Comparison of ENCODE assay signal across 25 cellular contexts in genomic region chr9:127008076-127008475, GRCh38.
"Had no signal": no experiment of that assay in that cellular context is flagged by ENCODE, and none has a peak within 500 bp of the region (broad histone marks: within the 10 kb centered on the region; RNA-seq: fewer than 3 reads in every experiment).

No MANE protein-coding gene starts in this region.

- H3K27ac ChIP-seq: left ventricle myocardium inferior, ovary, right atrium auricular region, right lobe of liver, stomach, testis, thyroid gland, transverse colon, upper lobe of right lung had no signal

- H3K27ac Mint-ChIP-seq: naive thymus-derived CD4-positive, alpha-beta T cell; nephron; progenitor cell of endocrine pancreas; stimulated activated naive B cell treated with anti-CD40 and anti-IgM and Interleukin-4, amounts not matched to agents 10 μg/mL and 1 μg/mL and 100 μg/mL, for 72 hours had no signal

- H3K4me1 ChIP-seq: right lobe of liver, testis, upper lobe of right lung had no signal

- H3K9me3 ChIP-seq: left ventricle myocardium inferior, mucosa of descending colon, ovary, right atrium auricular region, right lobe of liver, stomach, testis, thyroid gland, transverse colon, upper lobe of right lung had no signal

- H3K4me3 ChIP-seq: left ventricle myocardium inferior, lung, mucosa of descending colon, ovary, right atrium auricular region, right lobe of liver, smooth muscle cell, stomach, testis, thyroid gland, transverse colon, upper lobe of right lung had no signal

- FAIRE-seq: urothelium cell line had no signal

- H3K36me3 ChIP-seq: left ventricle myocardium inferior, ovary, right atrium auricular region, right lobe of liver, stomach, thyroid gland, transverse colon, upper lobe of right lung had no signal

- H3K4me2 ChIP-seq: smooth muscle cell had no signal

- H3K9me3 Mint-ChIP-seq: naive thymus-derived CD4-positive, alpha-beta T cell had no signal

- H3K27me3 Mint-ChIP-seq: progenitor cell of endocrine pancreas; stimulated activated naive B cell treated with anti-CD40 and anti-IgM and Interleukin-4, amounts not matched to agents 10 μg/mL and 1 μg/mL and 100 μg/mL, for 72 hours had no signal

- H3K27me3 ChIP-seq: ovary, right atrium auricular region, right lobe of liver, stomach, testis, thyroid gland, transverse colon, upper lobe of right lung had no signal

- H3K4me3 Mint-ChIP-seq: naive thymus-derived CD4-positive, alpha-beta T cell; nephron; stimulated activated naive B cell treated with anti-CD40 and anti-IgM and Interleukin-4, amounts not matched to agents 10 μg/mL and 1 μg/mL and 100 μg/mL, for 72 hours had no signal

- ATAC-seq: mucosa of descending colon; naive thymus-derived CD4-positive, alpha-beta T cell; right lobe of liver; stimulated activated naive B cell treated with anti-CD40 and anti-IgM and Interleukin-4, amounts not matched to agents 10 μg/mL and 1 μg/mL and 100 μg/mL, for 72 hours; stimulated activated naive CD8-positive, alpha-beta T cell treated with anti-CD3 and anti-CD28 coated beads, Interleukin-15, Interleukin-2, amounts not matched to agents 100 U/mL and 50 U/mL, for 24 hours; upper lobe of right lung had no signal

- DNase-seq: hypothalamus; islet precursor cell; left ventricle myocardium inferior; midbrain; mucosa of descending colon; naive thymus-derived CD4-positive, alpha-beta T cell; ovary; right lobe of liver; stimulated activated CD4-positive, alpha-beta T cell treated with anti-CD3 and anti-CD28 coated beads, Interleukin-1b, Interleukin-23, amount 100 ng/mL, for 48 hours; stimulated activated CD4-positive, alpha-beta T cell treated with anti-CD3 and anti-CD28 coated beads, Interleukin-2, amount 100 ng/mL, for 48 hours; stimulated activated CD4-positive, alpha-beta T cell treated with anti-CD3 and anti-CD28 coated beads, Interleukin-4, amount 100 ng/mL, for 4 hours; stimulated activated CD8-positive, alpha-beta memory T cell treated with anti-CD3 and anti-CD28 coated beads, Interleukin-4, amount 100 ng/mL, for 48 hours; stimulated activated naive B cell treated with anti-CD40 and anti-IgM and Interleukin-4, amounts not matched to agents 10 μg/mL and 1 μg/mL and 100 μg/mL, for 72 hours; stimulated activated naive CD8-positive, alpha-beta T cell treated with anti-CD3 and anti-CD28 coated beads, Interleukin-15, Interleukin-2, amounts not matched to agents 100 U/mL and 50 U/mL, for 24 hours; stomach; testis; thyroid gland; transverse colon; upper lobe of right lung had no signal
